ENCODE assay signal across 10 cellular contexts in genomic region chr20:38726849-38727601, GRCh38. TPM values are rescaled to one million over a fixed set of nuclear protein-coding genes. Genes with fewer than 3 reads are reported as not detected.
A peak's percentile ranks its signal among the peaks of the same experiment; 100 is the strongest.
DNase-seq lines count a peak whose midpoint lies in the region; ATAC-seq and TF ChIP-seq lines count a peak whose summit lies in the region.
"Had no signal": no experiment of that assay in that cellular context is flagged by ENCODE, and none has a peak within 500 bp of the region (broad histone marks: within the 10 kb centered on the region; RNA-seq: fewer than 3 reads in every experiment).

No MANE protein-coding gene starts in this region.

- H3K4me1 Mint-ChIP-seq in activated CD4-positive, alpha-beta memory T cell treated with anti-CD3 and anti-CD28 coated beads, Interleukin-2, amount 10 ng/mL, durations not matched to agents 7 days and 5 days, result peaks cover 63% of the 10 kb centered on the region
- H3K4me1 Mint-ChIP-seq in glutamatergic neuron (ENCODE audit: low read depth, unreplicated experiment), result peaks cover 31% of the 10 kb centered on the region

- TF ChIP-seq CTCF in 22Rv1 (IDR thresholded peaks at IDR 0.05), result peak; percentile 49
- TF ChIP-seq CTCF in glutamatergic neuron (IDR thresholded peaks at IDR 0.05; ENCODE audit: partially characterized antibody, unreplicated experiment), result peak; percentile 47
- TF ChIP-seq CTCF in ascending aorta (IDR thresholded peaks at IDR 0.05), result no peak

- no peaks in the 10 kb centered on the region for H3K36me3 ChIP-seq in GM23248 (ENCODE audit: low read depth)
- no peaks in the 10 kb centered on the region for H3K36me3 ChIP-seq in ascending aorta
- H3K36me3 ChIP-seq: upper lobe of left lung had no signal

- H3K36me3 Mint-ChIP-seq in activated CD4-positive, alpha-beta memory T cell treated with anti-CD3 and anti-CD28 coated beads, Interleukin-2, amount 10 ng/mL, durations not matched to agents 7 days and 5 days (ENCODE audit: low read depth), result peaks cover 32% of the 10 kb centered on the region
- H3K36me3 Mint-ChIP-seq in glutamatergic neuron (ENCODE audit: unreplicated experiment), result no peaks in the 10 kb centered on the region

- peak overlapping the region; percentile 40 for H3K27ac Mint-ChIP-seq in activated CD4-positive, alpha-beta memory T cell treated with anti-CD3 and anti-CD28 coated beads, Interleukin-2, amount 10 ng/mL, durations not matched to agents 7 days and 5 days
- H3K27ac Mint-ChIP-seq in glutamatergic neuron (ENCODE audit: unreplicated experiment), result peak overlapping the region; percentile 64
- H3K27ac Mint-ChIP-seq: dendritic cell treated with granulocyte-macrophage colony-stimulating factor and Interleukin-4, amounts not matched to agents 40 ng/mL and 50 ng/mL, for 4 days had no signal

- peak overlapping the region; percentile 34 for H3K4me3 Mint-ChIP-seq in activated CD4-positive, alpha-beta memory T cell treated with anti-CD3 and anti-CD28 coated beads, Interleukin-2, amount 10 ng/mL, durations not matched to agents 7 days and 5 days
- H3K4me3 Mint-ChIP-seq in glutamatergic neuron (ENCODE audit: unreplicated experiment), result peak overlapping the region; percentile 64

- H4K20me1 ChIP-seq in GM23248 (ENCODE audit: insufficient read depth), result no peaks in the 10 kb centered on the region

- DNase-seq in GM23248 (peak; percentile 46), glutamatergic neuron (peak; percentile 88), ascending aorta (ENCODE audit: low spot score in 2 of 2) (no peak), SW480 (ENCODE audit: low spot score) (no peak)
- peak; percentile 61 for DNase-seq in activated CD4-positive, alpha-beta memory T cell treated with anti-CD3 and anti-CD28 coated beads, Interleukin-2, amount 10 ng/mL, durations not matched to agents 7 days and 5 days
- DNase-seq in stimulated activated CD8-positive, alpha-beta memory T cell treated with anti-CD3 and anti-CD28 coated beads, Interleukin-2, amount 100 ng/mL, for 48 hours (ENCODE audit: low read depth in 2 of 2), result peak; percentile 73 to 78

- intact Hi-C loops in ascending aorta (cut with DNase I), result no loop called here

- no peak overlapping the region for H3K4me3 ChIP-seq in GM23248
- no peak overlapping the region for H3K4me3 ChIP-seq in ascending aorta
- H3K4me3 ChIP-seq: upper lobe of left lung had no signal

- no peaks in the 10 kb centered on the region for H3K9me3 ChIP-seq in GM23248 (ENCODE audit: low read depth)
- H3K9me3 ChIP-seq in ascending aorta, result no peaks in the 10 kb centered on the region
- H3K9me3 ChIP-seq: upper lobe of left lung had no signal

- peaks cover 97% of the 10 kb centered on the region for H3K27me3 ChIP-seq in GM23248 (replicated peaks; ENCODE audit: insufficient read depth)
- H3K27me3 ChIP-seq in ascending aorta, result peaks cover 62% of the 10 kb centered on the region

- H3K9me3 Mint-ChIP-seq in activated CD4-positive, alpha-beta memory T cell treated with anti-CD3 and anti-CD28 coated beads, Interleukin-2, amount 10 ng/mL, durations not matched to agents 7 days and 5 days, result no peaks in the 10 kb centered on the region
- H3K9me3 Mint-ChIP-seq in glutamatergic neuron (ENCODE audit: unreplicated experiment), result peaks cover 26% of the 10 kb centered on the region
- H3K9me3 Mint-ChIP-seq: dendritic cell treated with granulocyte-macrophage colony-stimulating factor and Interleukin-4, amounts not matched to agents 40 ng/mL and 50 ng/mL, for 4 days had no signal

- H2AFZ ChIP-seq in GM23248, result no peak overlapping the region

- H3K9me2 ChIP-seq in GM23248 (ENCODE audit: insufficient read depth), result no peaks in the 10 kb centered on the region

- H3K4me2 ChIP-seq in GM23248 (ENCODE audit: unreplicated experiment), result no peak overlapping the region

- CTCF ChIA-PET in activated CD4-positive, alpha-beta memory T cell treated with anti-CD3 and anti-CD28 coated beads, Interleukin-2, amount 10 ng/mL, durations not matched to agents 7 days and 5 days (lab: Charles Lee), result interaction anchor here (1.7 to 2.5 kb wide), 2 partner anchors 93 to 168 kb away, joined by 4 to 9 read pairs; no protein-coding TSS in a partner anchor

- POLR2A ChIA-PET in activated CD4-positive, alpha-beta memory T cell treated with anti-CD3 and anti-CD28 coated beads, Interleukin-2, amount 10 ng/mL, durations not matched to agents 7 days and 5 days (lab: Charles Lee), result interaction anchor here (0.6 kb wide), 1 partner anchor 199 kb away, joined by 3 read pairs; the partner anchor contains the start of gene FAM83D

- H3K79me2 ChIP-seq in GM23248 (ENCODE audit: insufficient read depth), result no peaks in the 10 kb centered on the region

- H3K27ac ChIP-seq in 22Rv1 (no peak overlapping the region), GM23248 (no peak overlapping the region), ascending aorta (no peak overlapping the region)
- H3K27ac ChIP-seq: upper lobe of left lung had no signal

- peaks cover 90% of the 10 kb centered on the region for H3K27me3 Mint-ChIP-seq in activated CD4-positive, alpha-beta memory T cell treated with anti-CD3 and anti-CD28 coated beads, Interleukin-2, amount 10 ng/mL, durations not matched to agents 7 days and 5 days
- peaks cover 58% of the 10 kb centered on the region for H3K27me3 Mint-ChIP-seq in glutamatergic neuron (ENCODE audit: unreplicated experiment)

- WGBS in GM23248 (ENCODE audit: low coverage in 1 of 2, low lambda C conversion rate in 2 of 2, missing lambda C conversion rate in 2 of 2), 2 experiments, result 3 to 5% methylated on average over 41 of the region's 41 CpGs

- H3K9ac ChIP-seq in GM23248, result no peak overlapping the region

- in situ Hi-C loops in GM23248 (cut with MboI), result no loop called here

- H3K4me1 ChIP-seq in GM23248 (ENCODE audit: insufficient read depth) (no peaks in the 10 kb centered on the region), ascending aorta (peaks cover 6 to 14% of the 10 kb centered on the region in 2 donors)

- no peaks in the 10 kb centered on the region for H3F3A ChIP-seq in GM23248 (ENCODE audit: insufficient read depth)

- no peak for ATAC-seq in GM18868 (IDR thresholded peaks at IDR 0.05; ENCODE audit: unreplicated experiment)

RNA-seq across cellular contexts. Expression of gene SLC32A1, which starts 2.7 kb away (rescaled TPM):
- not detected in 2 replicates for total RNA-seq in GM23248 (2014; rRNA removed; shearing (Covaris generic))
- not detected in 2 replicates for polyA plus RNA-seq in GM23248 (2016; fragmentation: Nextera tagmentation; extraction: Ambion mirVana)
- not detected for total RNA-seq in activated CD4-positive, alpha-beta memory T cell treated with anti-CD3 and anti-CD28 coated beads, Interleukin-2, amount 10 ng/mL, durations not matched to agents 7 days and 5 days
- total RNA-seq in glutamatergic neuron (ENCODE audit: unreplicated experiment), result 0.59 TPM
- total RNA-seq in ascending aorta, result not detected
- total RNA-seq: upper lobe of left lung had no signal

RNA-seq across cellular contexts. Expression of gene ACTR5, which starts 21.2 kb away (rescaled TPM):
- total RNA-seq in GM23248 (2014; rRNA removed; shearing (Covaris generic)), result 3.0 and 5.1 TPM in 2 replicates
- 3.4 and 4.0 TPM in 2 replicates for polyA plus RNA-seq in GM23248 (2016; fragmentation: Nextera tagmentation; extraction: Ambion mirVana)
- 1 to 10 TPM; 9.4 to 9.9 TPM for total RNA-seq in activated CD4-positive, alpha-beta memory T cell treated with anti-CD3 and anti-CD28 coated beads, Interleukin-2, amount 10 ng/mL, durations not matched to agents 7 days and 5 days
- total RNA-seq in glutamatergic neuron (ENCODE audit: unreplicated experiment) (10.1 TPM), ascending aorta (5.9 TPM)

Comparison
In these comparisons a context has a peak if more than half of its experiments do, and no peak if none do; other contexts are left out.
1. CTCF ChIP-seq: peak in 22Rv1 (single experiment) and glutamatergic neuron (single experiment); none in ascending aorta (0 of 3).
2. DNase-seq: peak in GM23248 (single experiment), activated CD4-positive, alpha-beta memory T cell treated with anti-CD3 and anti-CD28 coated beads, Interleukin-2, amount 10 ng/mL, durations not matched to agents 7 days and 5 days (single experiment), glutamatergic neuron (single experiment) and stimulated activated CD8-positive, alpha-beta memory T cell treated with anti-CD3 and anti-CD28 coated beads, Interleukin-2, amount 100 ng/mL, for 48 hours (2 of 2); none in ascending aorta (0 of 2) and SW480 (single experiment).